Comparison of ENCODE assay signal across 18 cellular contexts in the genomic region with DNA sequence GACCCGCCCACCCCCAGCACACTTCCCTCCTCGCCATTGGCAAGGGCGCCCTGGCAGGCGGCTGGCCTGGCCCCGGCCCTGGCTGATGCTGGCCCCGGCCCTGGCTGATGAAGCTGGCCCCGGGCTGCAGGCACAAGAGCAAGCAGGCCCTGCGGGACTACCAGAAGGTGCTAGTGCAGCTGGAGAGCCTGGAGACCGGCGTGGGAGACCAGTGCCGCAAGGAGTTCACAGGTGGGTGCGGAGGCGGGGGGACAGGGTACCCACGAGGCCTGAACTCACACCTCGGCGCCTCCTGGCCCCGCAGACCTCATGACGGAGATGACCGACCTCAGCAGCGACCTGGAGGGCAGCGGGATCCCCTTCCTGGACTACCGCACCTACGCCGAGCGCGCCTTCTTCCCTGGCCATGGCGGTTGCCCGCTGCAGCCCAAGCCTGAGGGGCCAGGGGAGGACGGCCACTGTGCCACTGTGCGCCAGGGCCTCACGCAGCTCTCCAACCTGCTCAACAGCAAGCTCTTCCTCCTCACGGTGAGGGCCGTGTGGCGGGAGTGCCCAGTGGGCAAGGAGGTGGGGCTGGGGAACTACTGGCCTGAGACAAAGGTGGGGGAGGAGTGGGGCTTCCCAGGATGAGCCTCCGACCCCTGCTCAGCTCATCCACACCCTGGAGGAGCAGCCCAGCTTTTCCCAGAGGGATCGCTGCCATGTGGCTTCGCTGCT. TPM values are rescaled to one million over a fixed set of nuclear protein-coding genes. Genes with fewer than 3 reads are reported as not detected.
DNase-seq lines count a peak whose midpoint lies in the region; ATAC-seq and TF ChIP-seq lines count a peak whose summit lies in the region.
"Had no signal": no experiment of that assay in that cellular context is flagged by ENCODE, and none has a peak within 500 bp of the region (broad histone marks: within the 10 kb centered on the region; RNA-seq: fewer than 3 reads in every experiment).

No MANE protein-coding gene starts in this region.

- intact Hi-C loops in left ventricle myocardium inferior (cut with micrococcal nuclease) = no loop called here

- H3K27me3 ChIP-seq in left ventricle myocardium inferior (ENCODE audit: low read depth) (no peaks in the 10 kb centered on the region), osteoblast (ENCODE audit: insufficient read depth, low read length) (no peaks in the 10 kb centered on the region)

- no peaks in the 10 kb centered on the region for H3K36me3 ChIP-seq in left ventricle myocardium inferior
- no peaks in the 10 kb centered on the region for H3K36me3 ChIP-seq in osteoblast (ENCODE audit: insufficient read depth, low read length)

- no peaks in the 10 kb centered on the region for H3K9me3 ChIP-seq in left ventricle myocardium inferior (replicated peaks)
- no peaks in the 10 kb centered on the region for H3K9me3 ChIP-seq in osteoblast (ENCODE audit: low read depth, low read length)

- no peaks in the 10 kb centered on the region for H3K4me1 Mint-ChIP-seq in activated naive CD4-positive, alpha-beta T cell treated with anti-CD3 and anti-CD28 coated beads, Interleukin-2, amount 10 ng/mL, durations not matched to agents 7 days and 5 days

- CTCF ChIA-PET in activated naive CD4-positive, alpha-beta T cell treated with anti-CD3 and anti-CD28 coated beads, Interleukin-2, amount 10 ng/mL, durations not matched to agents 7 days and 5 days (lab: Charles Lee) = no interaction called here

- no peaks in the 10 kb centered on the region for H4K20me1 ChIP-seq in osteoblast (ENCODE audit: insufficient read depth, low read length)

- TF ChIP-seq CTCF in left ventricle myocardium inferior (IDR thresholded peaks at IDR 0.05; ENCODE audit: borderline replicate concordance) (no peak), osteoblast (IDR thresholded peaks at IDR 0.05; ENCODE audit: extremely low read depth, low read depth, low read length) (no peak)

- no peak for ATAC-seq in left lobe of liver
- ATAC-seq: GM12878 had no signal

- no peaks in the 10 kb centered on the region for H3K79me2 ChIP-seq in osteoblast (ENCODE audit: insufficient read depth, low read length)

- H3K4me1 ChIP-seq in left ventricle myocardium inferior (no peaks in the 10 kb centered on the region), osteoblast (ENCODE audit: insufficient read depth, low read length) (no peaks in the 10 kb centered on the region)

- no peak overlapping the region for H2AFZ ChIP-seq in osteoblast (ENCODE audit: low read length)
- H2AFZ ChIP-seq: PC-9 had no signal

- H3K27ac ChIP-seq in left ventricle myocardium inferior (replicated peaks) (no peak overlapping the region), osteoblast (ENCODE audit: low read depth, low read length) (no peak overlapping the region)
- H3K27ac ChIP-seq: PC-9 had no signal

- H3K36me3 Mint-ChIP-seq in activated naive CD4-positive, alpha-beta T cell treated with anti-CD3 and anti-CD28 coated beads, Interleukin-2, amount 10 ng/mL, durations not matched to agents 7 days and 5 days = no peaks in the 10 kb centered on the region
- H3K36me3 Mint-ChIP-seq: CD4-positive, CD25-positive, alpha-beta regulatory T cell had no signal

- H3K27ac Mint-ChIP-seq in activated naive CD4-positive, alpha-beta T cell treated with anti-CD3 and anti-CD28 coated beads, Interleukin-2, amount 10 ng/mL, durations not matched to agents 7 days and 5 days = no peak overlapping the region
- H3K27ac Mint-ChIP-seq: CD4-positive, CD25-positive, alpha-beta regulatory T cell had no signal

- H3K4me2 ChIP-seq in osteoblast (ENCODE audit: insufficient read depth, low read length) = no peak overlapping the region
- H3K4me2 ChIP-seq: PC-9 had no signal

- DNase-seq in activated naive CD4-positive, alpha-beta T cell treated with anti-CD3 and anti-CD28 coated beads, Interleukin-2, amount 10 ng/mL, durations not matched to agents 7 days and 5 days = peak; percentile 14
- no peak for DNase-seq in activated naive CD4-positive, alpha-beta T cell treated with Interleukin-2 at 50 U/mL for 16 hours
- DNase-seq in D341Med (ENCODE audit: low spot score) (peak; percentile 4), left ventricle myocardium inferior (peak; percentile 2), osteoblast (ENCODE audit: insufficient read length, low spot score, missing footprints) (peak; percentile 85), NCI-H2107 (lab: John Stamatoyannopoulos, UW) (no peak), left lobe of liver (ENCODE audit: low spot score) (no peak), NOMO-1 (lab: John Stamatoyannopoulos, UW; ENCODE audit: unreplicated experiment in 2 of 2) (no peak)
- DNase-seq: Calu3; CD4-positive, CD25-positive, alpha-beta regulatory T cell; DMS79; KBM-7; NCI-H1048; NCI-H1694; PC-9 had no signal

- H3K4me3 ChIP-seq in left ventricle myocardium inferior (no peak overlapping the region), osteoblast (ENCODE audit: insufficient read depth, low read length) (no peak overlapping the region)
- H3K4me3 ChIP-seq: GM12878, PC-9 had no signal

- H3K27me3 Mint-ChIP-seq in activated naive CD4-positive, alpha-beta T cell treated with anti-CD3 and anti-CD28 coated beads, Interleukin-2, amount 10 ng/mL, durations not matched to agents 7 days and 5 days = peaks cover 14% of the 10 kb centered on the region

- H3K9me3 Mint-ChIP-seq in activated naive CD4-positive, alpha-beta T cell treated with anti-CD3 and anti-CD28 coated beads, Interleukin-2, amount 10 ng/mL, durations not matched to agents 7 days and 5 days = no peaks in the 10 kb centered on the region
- H3K9me3 Mint-ChIP-seq: CD4-positive, CD25-positive, alpha-beta regulatory T cell had no signal

- H3K4me3 Mint-ChIP-seq in activated naive CD4-positive, alpha-beta T cell treated with anti-CD3 and anti-CD28 coated beads, Interleukin-2, amount 10 ng/mL, durations not matched to agents 7 days and 5 days = no peak overlapping the region
- H3K4me3 Mint-ChIP-seq: CD4-positive, CD25-positive, alpha-beta regulatory T cell had no signal

RNA-seq across cellular contexts. Expression of gene SRPK3, which starts 6.1 kb away (rescaled TPM):
- total RNA-seq in left ventricle myocardium inferior (52.8 TPM), osteoblast (0.36 TPM in 1 of 2 replicates, not detected in the other), left lobe of liver (not detected)
- total RNA-seq: A673; CD4-positive, CD25-positive, alpha-beta regulatory T cell; G401; GM12878 had no signal

RNA-seq across cellular contexts. Expression of gene PLXNB3, which starts 10.7 kb away (rescaled TPM):
- 2.9 TPM for total RNA-seq in left ventricle myocardium inferior
- total RNA-seq in osteoblast = 2.7 and 4.3 TPM in 2 replicates
- total RNA-seq in left lobe of liver = 1.4 TPM
- total RNA-seq: A673 had no signal

RNA-seq across cellular contexts. Expression of gene IDH3G, which starts 19.4 kb away (rescaled TPM):
- total RNA-seq in left ventricle myocardium inferior (72.5 TPM), osteoblast (40.2 and 42.7 TPM in 2 replicates), left lobe of liver (25.4 TPM)

RNA-seq across cellular contexts. Expression of gene SSR4, which starts 19.7 kb away (rescaled TPM):
- 123 TPM for total RNA-seq in left ventricle myocardium inferior
- 156 and 172 TPM in 2 replicates for total RNA-seq in osteoblast
- 211 TPM for total RNA-seq in left lobe of liver

RNA-seq across cellular contexts. Expression of gene ABCD1, which starts 50.1 kb away (rescaled TPM):
- total RNA-seq in left ventricle myocardium inferior (16.0 TPM), osteoblast (14.1 and 16.3 TPM in 2 replicates), left lobe of liver (13.4 TPM)

Comparison
In these comparisons a context has a peak if more than half of its experiments do, and no peak if none do; other contexts are left out.
1. DNase-seq: peak in activated naive CD4-positive, alpha-beta T cell treated with anti-CD3 and anti-CD28 coated beads, Interleukin-2, amount 10 ng/mL, durations not matched to agents 7 days and 5 days (single experiment), D341Med (single experiment), left ventricle myocardium inferior (single experiment) and osteoblast (single experiment); none in activated naive CD4-positive, alpha-beta T cell treated with Interleukin-2 at 50 U/mL for 16 hours (single experiment), NCI-H2107 (single experiment), left lobe of liver (single experiment) and NOMO-1 (0 of 2).
2. RNA of gene SRPK3, which starts 6.1 kb away (total RNA-seq): 52.8 TPM in left ventricle myocardium inferior (single experiment); 0.36 TPM in osteoblast and not detected in left lobe of liver (single experiment); every median in the first group is over 10 times any median in the second.